In genomic region chr2:234158812-234159211, GRCh38 we compare ENCODE assay signal across 20 cellular contexts.
DNase-seq lines count a peak whose midpoint lies in the region; ATAC-seq and TF ChIP-seq lines count a peak whose summit lies in the region.
"Had no signal": no experiment of that assay in that cellular context is flagged by ENCODE, and none has a peak within 500 bp of the region (broad histone marks: within the 10 kb centered on the region; RNA-seq: fewer than 3 reads in every experiment).

No MANE protein-coding gene starts in this region.

- no CpG with 5 or more reads among the region's 4 CpGs for WGBS in IMR-90 (ENCODE audit: extremely low coverage in 2 of 2, insufficient read length in 1 of 2), 2 experiments

- no peaks in the 10 kb centered on the region for H3K9me3 ChIP-seq in IMR-90 (ENCODE audit: control insufficient read depth, insufficient read depth, low read length)
- H3K9me3 ChIP-seq: BE2C, gastrocnemius medialis, tibial artery had no signal

- H4K20me1 ChIP-seq in IMR-90 (ENCODE audit: insufficient read depth, low read length) = no peaks in the 10 kb centered on the region

- no peak overlapping the region for H3K27ac ChIP-seq in IMR-90 (ENCODE audit: insufficient read depth, low read length)
- H3K27ac ChIP-seq: brain microvascular endothelial cell, gastrocnemius medialis, tibial artery had no signal

- H3K79me1 ChIP-seq in IMR-90 (ENCODE audit: low read depth in 1 of 2, low read length in 2 of 2) = no peaks in the 10 kb centered on the region

- no peaks in the 10 kb centered on the region for H3K36me3 ChIP-seq in IMR-90 (ENCODE audit: control insufficient read depth, insufficient read depth, low read length)
- H3K36me3 ChIP-seq: BE2C, brain microvascular endothelial cell, gastrocnemius medialis, tibial artery had no signal

- no peak overlapping the region for H3K23ac ChIP-seq in IMR-90 (ENCODE audit: low read depth, low read length)

- H3K18ac ChIP-seq in IMR-90 (ENCODE audit: low read depth, low read length) = no peak overlapping the region

- no peak overlapping the region for H2AK5ac ChIP-seq in IMR-90 (ENCODE audit: low read depth, low read length)

- no peak overlapping the region for H3K4me3 ChIP-seq in IMR-90 (ENCODE audit: insufficient read depth, low read depth, low read length)
- H3K4me3 ChIP-seq: gastrocnemius medialis, tibial artery had no signal

- H3K14ac ChIP-seq in IMR-90 (replicated peaks; ENCODE audit: low read depth, low read length) = no peak overlapping the region

- no peak overlapping the region for H2BK5ac ChIP-seq in IMR-90 (ENCODE audit: low read depth, low read length, poor library complexity, severe bottlenecking)

- TF ChIP-seq CTCF in IMR-90 (conservative IDR thresholded peaks at IDR 0.05; ENCODE audit: low read depth, low read length) = no peak

- no peak for TF ChIP-seq RAD21 in IMR-90 (IDR thresholded peaks at IDR 0.05; ENCODE audit: low read length)

- no TSS peak for BruUV-seq in IMR-90 (replicated peaks; lab: Mats Ljungman, UMichigan)

- no peak overlapping the region for H4K5ac ChIP-seq in IMR-90 (ENCODE audit: low read depth, low read length)

- in situ Hi-C loops in IMR-90 (cut with MboI; ENCODE audit: low sequenced_read_pairs) = no loop called here

- no peak overlapping the region for H2BK20ac ChIP-seq in IMR-90 (ENCODE audit: low read depth, low read length)

- no peaks in the 10 kb centered on the region for H3K9me1 ChIP-seq in IMR-90 (ENCODE audit: insufficient read depth, low read length)

- DNase-seq in Daoy (ENCODE audit: low read depth) (peak; percentile 78), IMR-90 (peak; percentile 31), amniotic epithelial cell (ENCODE audit: low read depth) (peak; percentile 28), kidney tubule cell (ENCODE audit: low spot score) (peak; percentile 16), NCI-H1417 treated with DMSO at 0.1 percent for 48 hours (lab: John Stamatoyannopoulos, UW) (no peak), AG08396 (ENCODE audit: low spot score) (no peak)
- DNase-seq in activated CD4-positive, alpha-beta T cell treated with anti-CD3 and anti-CD28 coated beads, Interleukin-2, amount 50 U/mL, for 1 hour = no peak
- DNase-seq: activated CD4-positive, CD25-positive, alpha-beta regulatory T cell; BE2C; brain microvascular endothelial cell; cortex of kidney; gastrocnemius medialis; H7; KBM-7; NCI-H526; stimulated activated CD4-positive, alpha-beta T cell treated with anti-CD3 and anti-CD28 coated beads, Interleukin-1b, Interleukin-23, amount 100 ng/mL, for 48 hours; stimulated activated naive CD4-positive, alpha-beta T cell; tibial artery had no signal

- CTCF ChIA-PET in IMR-90 (lab: Yijun Ruan, JAX) = no interaction called here

- H3K4ac ChIP-seq in IMR-90 (ENCODE audit: low read depth, low read length) = no peak overlapping the region

- dilution Hi-C loops in IMR-90 (cut with HindIII; ENCODE audit: low sequenced_read_pairs, unreplicated experiment) = no loop called here

- peaks cover 8% of the 10 kb centered on the region for H3K27me3 ChIP-seq in IMR-90 (ENCODE audit: control insufficient read depth, insufficient read depth, low read length)
- H3K27me3 ChIP-seq: BE2C, brain microvascular endothelial cell, gastrocnemius medialis, tibial artery had no signal

- TF ChIP-seq POLR2A in IMR-90 (IDR thresholded peaks at IDR 0.05; ENCODE audit: low read depth, low read length) = no peak

- H2BK120ac ChIP-seq in IMR-90 (ENCODE audit: low read depth, low read length) = no peak overlapping the region

- no peaks in the 10 kb centered on the region for H3K4me1 ChIP-seq in IMR-90 (ENCODE audit: control insufficient read depth, insufficient read depth, low read length)
- H3K4me1 ChIP-seq: gastrocnemius medialis, tibial artery had no signal

- H3K9ac ChIP-seq in IMR-90 (ENCODE audit: low read depth, low read length) = no peak overlapping the region

- intact Hi-C loops in IMR-90 (cut with micrococcal nuclease) = no loop called here

- no peak overlapping the region for H2AK9ac ChIP-seq in IMR-90 (replicated peaks; ENCODE audit: low read depth, low read length, poor library complexity)

- POLR2A ChIA-PET in IMR-90 (lab: Charles Lee; ENCODE audit: unreplicated experiment) = no interaction called here

- no peak overlapping the region for H4K8ac ChIP-seq in IMR-90 (ENCODE audit: low read depth in 2 of 2, low read length in 2 of 2)

- H4K91ac ChIP-seq in IMR-90 (ENCODE audit: insufficient read depth, low read depth, low read length) = no peak overlapping the region

- no peak overlapping the region for H3K56ac ChIP-seq in IMR-90 (ENCODE audit: extremely low read depth, insufficient read depth, low read length)

- no peak overlapping the region for H2BK15ac ChIP-seq in IMR-90 (ENCODE audit: low read depth, low read length)

- H3K4me2 ChIP-seq in IMR-90 (ENCODE audit: low read depth, low read length) = no peak overlapping the region

- no peak; the same call in 1 of the 2 replicates for ATAC-seq in IMR-90 (ENCODE audit: low read depth)
- ATAC-seq: activated naive CD4-positive, alpha-beta T cell treated with anti-CD3 and anti-CD28 coated beads, Interleukin-2, amount 50 U/mL, for 72 hours; gastrocnemius medialis; natural killer cell treated with Interleukin-12 subunit alpha and Interleukin-12 subunit beta and Interleukin-15 and Interleukin-18, amount 100 ng/mL, for 72 hours had no signal

- H2AFZ ChIP-seq in IMR-90 (replicated peaks; ENCODE audit: low read length, poor library complexity) = no peak overlapping the region

TF ChIP-seq in IMR-90, 13 proteins besides CTCF, POLR2A, EP300 and RAD21:
- TF ChIP-seq FOS (IDR thresholded peaks at IDR 0.05; ENCODE audit: low read depth, low read length) = no peak
- no peak for TF ChIP-seq MXI1 (IDR thresholded peaks at IDR 0.05; ENCODE audit: borderline replicate concordance, low read depth, low read length)
- TF ChIP-seq RCOR1 (IDR thresholded peaks at IDR 0.05; ENCODE audit: insufficient replicate concordance, low read length) = no peak
- no peak for TF ChIP-seq MAFK (IDR thresholded peaks at IDR 0.05; ENCODE audit: low read depth, low read length)
- no peak for TF ChIP-seq SMC3 (IDR thresholded peaks at IDR 0.05; ENCODE audit: low read depth, low read length)
- TF ChIP-seq ELK1 (IDR thresholded peaks at IDR 0.05; ENCODE audit: borderline replicate concordance, low read depth, low read length) = no peak
- no peak for TF ChIP-seq RFX5 (IDR thresholded peaks at IDR 0.05; ENCODE audit: low read depth, low read length)
- no peak for TF ChIP-seq CHD1 (IDR thresholded peaks at IDR 0.05; ENCODE audit: low read depth, low read length)
- TF ChIP-seq, protein P1, sequence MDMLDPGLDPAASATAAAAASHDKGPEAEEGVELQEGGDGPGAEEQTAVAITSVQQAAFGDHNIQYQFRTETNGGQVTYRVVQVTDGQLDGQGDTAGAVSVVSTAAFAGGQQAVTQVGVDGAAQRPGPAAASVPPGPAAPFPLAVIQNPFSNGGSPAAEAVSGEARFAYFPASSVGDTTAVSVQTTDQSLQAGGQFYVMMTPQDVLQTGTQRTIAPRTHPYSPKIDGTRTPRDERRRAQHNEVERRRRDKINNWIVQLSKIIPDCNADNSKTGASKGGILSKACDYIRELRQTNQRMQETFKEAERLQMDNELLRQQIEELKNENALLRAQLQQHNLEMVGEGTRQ (IDR thresholded peaks at IDR 0.05; ENCODE audit: low read depth, low read length) = no peak
- no peak for TF ChIP-seq MAZ (IDR thresholded peaks at IDR 0.05; ENCODE audit: borderline replicate concordance, low read depth, low read length)
- TF ChIP-seq BHLHE40 (IDR thresholded peaks at IDR 0.05; ENCODE audit: low read depth, low read length) = no peak
- TF ChIP-seq CEBPB (IDR thresholded peaks at IDR 0.05; ENCODE audit: low read depth, low read length) = no peak

Comparison
In these comparisons a context has a peak if more than half of its experiments do, and no peak if none do; other contexts are left out.
1. DNase-seq: peak in Daoy (single experiment), IMR-90 (single experiment), amniotic epithelial cell (single experiment) and kidney tubule cell (single experiment); none in activated CD4-positive, alpha-beta T cell treated with anti-CD3 and anti-CD28 coated beads, Interleukin-2, amount 50 U/mL, for 1 hour (single experiment), NCI-H1417 treated with DMSO at 0.1 percent for 48 hours (single experiment) and AG08396 (single experiment).